ENCODE assay signal across 29 cellular contexts in the genomic region with DNA sequence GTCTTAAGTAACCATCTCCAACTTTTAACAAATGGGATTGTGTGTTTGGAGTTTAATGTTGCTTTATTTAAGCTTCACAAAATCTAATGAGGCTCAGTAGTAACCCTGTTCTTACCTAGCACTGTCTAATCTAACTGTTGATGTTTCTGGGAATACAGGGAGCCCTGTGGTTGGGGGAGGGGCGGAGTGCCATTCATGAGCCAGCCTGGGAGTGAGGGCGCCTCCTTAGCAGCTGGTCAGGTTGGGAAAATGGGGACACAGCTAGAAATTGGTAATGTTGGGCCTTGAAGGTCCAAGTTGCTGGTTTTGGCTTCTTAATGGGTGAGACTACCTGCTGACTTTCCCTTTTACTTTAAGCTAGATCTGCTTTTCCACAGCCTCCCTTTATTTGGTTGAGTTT. TPM values are rescaled to one million over a fixed set of nuclear protein-coding genes. Genes with fewer than 3 reads are reported as not detected.
DNase-seq lines count a peak whose midpoint lies in the region; ATAC-seq and TF ChIP-seq lines count a peak whose summit lies in the region.
"Had no signal": no experiment of that assay in that cellular context is flagged by ENCODE, and none has a peak within 500 bp of the region (broad histone marks: within the 10 kb centered on the region; RNA-seq: fewer than 3 reads in every experiment).

No MANE protein-coding gene starts in this region.

- no peak overlapping the region for H3K4me3 ChIP-seq in ACC112 (ENCODE audit: low read depth, low read length)
- no peak overlapping the region for H3K4me3 ChIP-seq in GM23338
- H3K4me3 ChIP-seq in SJSA1 = no peak overlapping the region
- H3K4me3 ChIP-seq: BLaER1 treated with 17β-estradiol and CSF1 and Interleukin-3, amounts not matched to agents 10 nM and 100 nM; Peyer's patch; sigmoid colon; thoracic aorta had no signal

- H3K27me3 Mint-ChIP-seq in GM23338 (ENCODE audit: insufficient read depth, low read depth, poor library complexity) = peaks cover 8% of the 10 kb centered on the region
- H3K27me3 Mint-ChIP-seq: progenitor cell of endocrine pancreas had no signal

- no peaks in the 10 kb centered on the region for H3F3A ChIP-seq in GM23338 (replicated peaks; ENCODE audit: low read depth)

- TF ChIP-seq CTCF in GM23338 (conservative IDR thresholded peaks at IDR 0.05; ENCODE audit: low read depth in 2 of 2) = peak in 1 of 2 experiments; percentile 27; a peak in 1 of 4 replicates

- no peaks in the 10 kb centered on the region for H3K27me3 ChIP-seq in ACC112 (ENCODE audit: insufficient read depth, low read length)
- H3K27me3 ChIP-seq in GM23338 (ENCODE audit: insufficient read depth) = no peaks in the 10 kb centered on the region
- H3K27me3 ChIP-seq in SJSA1 (replicated peaks) = no peaks in the 10 kb centered on the region
- H3K27me3 ChIP-seq: BLaER1 treated with 17β-estradiol and CSF1 and Interleukin-3, amounts not matched to agents 10 nM and 100 nM; brain microvascular endothelial cell; Peyer's patch; sigmoid colon had no signal

- H3K79me2 ChIP-seq in ACC112 (ENCODE audit: control insufficient read depth, insufficient read depth, low read length, unreplicated experiment) = peaks cover 4% of the 10 kb centered on the region
- peaks cover 6% of the 10 kb centered on the region for H3K79me2 ChIP-seq in GM23338 (replicated peaks; ENCODE audit: insufficient read depth)

- peaks cover 14% of the 10 kb centered on the region for H4K20me1 ChIP-seq in GM23338 (replicated peaks; ENCODE audit: insufficient read depth)

- H3K27ac Mint-ChIP-seq in GM23338 = peak overlapping the region; percentile 72; the same call in 1 of the 2 replicates

- H3K36me3 ChIP-seq in ACC112 (ENCODE audit: insufficient read depth, low read length) (0 out of 2 replicates have a peak, but pooled peaks cover 6% of the 10 kb centered on the region), GM23338 (ENCODE audit: insufficient read depth) (no peaks in the 10 kb centered on the region), SJSA1 (0 out of 2 replicates have a peak, but pooled peaks cover 3% of the 10 kb centered on the region)

- no peaks in the 10 kb centered on the region for H3K9me3 ChIP-seq in SJSA1 (replicated peaks)
- H3K9me3 ChIP-seq: BLaER1 treated with 17β-estradiol and CSF1 and Interleukin-3, amounts not matched to agents 10 nM and 100 nM; Peyer's patch; sigmoid colon; thoracic aorta had no signal

- ATAC-seq in GM23338 = peak; percentile 62
- no peak for ATAC-seq in HG03520 (IDR thresholded peaks at IDR 0.05; ENCODE audit: unreplicated experiment)
- no peak for ATAC-seq in HG02763 (IDR thresholded peaks at IDR 0.05; ENCODE audit: unreplicated experiment)
- ATAC-seq: activated CD4-positive, CD25-positive, alpha-beta regulatory T cell treated with anti-CD3 and anti-CD28 coated beads, Interleukin-2, amount 50 U/mL, for 24 hours; HCT116; stimulated activated naive CD8-positive, alpha-beta T cell treated with anti-CD3 and anti-CD28 coated beads, Interleukin-15, Interleukin-2, amounts not matched to agents 100 U/mL and 50 U/mL, for 24 hours had no signal

- H3K4me1 Mint-ChIP-seq in GM23338 = peaks cover 28% of the 10 kb centered on the region

- no peak overlapping the region for H3K4me3 Mint-ChIP-seq in GM23338

- peaks cover 57% of the 10 kb centered on the region for H3K36me3 Mint-ChIP-seq in GM23338 (ENCODE audit: low read depth)

- DNase-seq in GM23338 (ENCODE audit: low spot score) (peak; percentile 65), SJSA1 (ENCODE audit: low read depth in 1 of 2, low spot score in 2 of 2) (no peak), iPS-NIHi11 (ENCODE audit: low spot score) (peak; percentile 54), ecto neural progenitor cell (ENCODE audit: low spot score) (no peak), DMS153 (lab: John Stamatoyannopoulos, UW) (no peak)
- DNase-seq: activated CD4-positive, alpha-beta T cell treated with anti-CD3 and anti-CD28 coated beads, Interleukin-2, amount 50 U/mL, for 48 hours; activated gamma-delta T cell; brain microvascular endothelial cell; DND-41; effector CD4-positive, alpha-beta T cell; erythroblast; mammary epithelial cell; NCI-H1105; NCI-H1930; NCI-H524; Peyer's patch; sigmoid colon; stimulated activated CD4-positive, alpha-beta T cell treated with anti-CD3 and anti-CD28 coated beads, Interleukin-15, amount 100 ng/mL, for 24 hours; stimulated activated naive CD8-positive, alpha-beta T cell treated with anti-CD3 and anti-CD28 coated beads, Interleukin-15, Interleukin-2, amounts not matched to agents 100 U/mL and 50 U/mL, for 24 hours; T-helper 1 cell had no signal

- H3K4me1 ChIP-seq in ACC112 (ENCODE audit: control insufficient read depth, insufficient read depth, low read length, unreplicated experiment) (peaks cover 23% of the 10 kb centered on the region), GM23338 (ENCODE audit: insufficient read depth) (no peaks in the 10 kb centered on the region), SJSA1 (replicated peaks) (peaks cover 31% of the 10 kb centered on the region)
- H3K4me1 ChIP-seq: Peyer's patch, sigmoid colon had no signal

- no peaks in the 10 kb centered on the region; the same call in 2 of the 3 replicates for H3K9me3 Mint-ChIP-seq in GM23338

- H3K27ac ChIP-seq in ACC112 (ENCODE audit: low read depth, low read length) (peak overlapping the region; percentile 2; the same call in 1 of the 2 replicates), GM23338 (ENCODE audit: low read depth) (no peak overlapping the region), SJSA1 (peak overlapping the region; percentile 88)
- H3K27ac ChIP-seq: BLaER1 treated with 17β-estradiol and CSF1 and Interleukin-3, amounts not matched to agents 10 nM and 100 nM; brain microvascular endothelial cell; HL-60; Peyer's patch; sigmoid colon; thoracic aorta had no signal

- H3K4me2 ChIP-seq in GM23338 = no peak overlapping the region
- H3K4me2 ChIP-seq: BLaER1 treated with 17β-estradiol and CSF1 and Interleukin-3, amounts not matched to agents 10 nM and 100 nM had no signal

- H2AFZ ChIP-seq in ACC112 (ENCODE audit: low read length, unreplicated experiment) (no peak overlapping the region), GM23338 (no peak overlapping the region)

- H3K9me2 ChIP-seq in GM23338 (ENCODE audit: insufficient read depth) = no peaks in the 10 kb centered on the region

TF ChIP-seq in GM23338, 12 proteins besides CTCF, POLR2A, EP300 and RAD21 (continues in another document):
- no peak for TF ChIP-seq STAT1 (IDR thresholded peaks at IDR 0.05; ENCODE audit: unreplicated experiment)
- TF ChIP-seq ZNF331 (CRISPR knock-in tag; IDR thresholded peaks at IDR 0.05; ENCODE audit: low read depth) = no peak
- no peak for TF ChIP-seq EZH2 (IDR thresholded peaks at IDR 0.05; ENCODE audit: low read depth, unreplicated experiment)
- TF ChIP-seq NANOG (IDR thresholded peaks at IDR 0.05; ENCODE audit: borderline replicate concordance) = no peak
- TF ChIP-seq, protein P1, sequence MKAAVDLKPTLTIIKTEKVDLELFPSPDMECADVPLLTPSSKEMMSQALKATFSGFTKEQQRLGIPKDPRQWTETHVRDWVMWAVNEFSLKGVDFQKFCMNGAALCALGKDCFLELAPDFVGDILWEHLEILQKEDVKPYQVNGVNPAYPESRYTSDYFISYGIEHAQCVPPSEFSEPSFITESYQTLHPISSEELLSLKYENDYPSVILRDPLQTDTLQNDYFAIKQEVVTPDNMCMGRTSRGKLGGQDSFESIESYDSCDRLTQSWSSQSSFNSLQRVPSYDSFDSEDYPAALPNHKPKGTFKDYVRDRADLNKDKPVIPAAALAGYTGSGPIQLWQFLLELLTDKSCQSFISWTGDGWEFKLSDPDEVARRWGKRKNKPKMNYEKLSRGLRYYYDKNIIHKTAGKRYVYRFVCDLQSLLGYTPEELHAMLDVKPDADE (IDR thresholded peaks at IDR 0.05) = no peak

RNA-seq across cellular contexts. Expression of gene TADA2B, which starts 22.9 kb away (rescaled TPM):
- total RNA-seq in GM23338 (2014; rRNA removed; shearing (Covaris generic)) = 11.4 and 12.0 TPM in 2 replicates
- polyA plus RNA-seq in GM23338 (2016; fragmentation: Nextera tagmentation; extraction: Ambion mirVana) = 3.0 and 3.6 TPM in 2 replicates
- 2.8 and 7.7 TPM in 2 replicates for total RNA-seq in SJSA1 (2014; rRNA removed; shearing (Covaris generic))

RNA-seq across cellular contexts. Expression of gene GRPEL1, which starts 47.6 kb away (rescaled TPM):
- 27.4 and 27.6 TPM in 2 replicates for total RNA-seq in GM23338 (2014; rRNA removed; shearing (Covaris generic))
- polyA plus RNA-seq in GM23338 (2016; fragmentation: Nextera tagmentation; extraction: Ambion mirVana) = 108 and 112 TPM in 2 replicates
- total RNA-seq in SJSA1 (2014; rRNA removed; shearing (Covaris generic)) = 21.1 and 24.5 TPM in 2 replicates

Comparison
In these comparisons a context has a peak if more than half of its experiments do, and no peak if none do; other contexts are left out.
1. DNase-seq: peak in GM23338 (single experiment) and iPS-NIHi11 (single experiment); none in SJSA1 (0 of 2), ecto neural progenitor cell (single experiment) and DMS153 (single experiment).